Comparison of ENCODE assay signal across 10 cellular contexts in genomic region chr17:77802811-77803220, GRCh38.
DNase-seq lines count a peak whose midpoint lies in the region; ATAC-seq, FAIRE-seq and TF ChIP-seq lines count a peak whose summit lies in the region.
"Had no signal": no experiment of that assay in that cellular context is flagged by ENCODE, and none has a peak within 500 bp of the region (broad histone marks: within the 10 kb centered on the region; RNA-seq: fewer than 3 reads in every experiment).

No MANE protein-coding gene starts in this region.

- no peaks in the 10 kb centered on the region for H3K9me3 ChIP-seq in neural cell (ENCODE audit: low read length)
- no peaks in the 10 kb centered on the region for H3K9me3 ChIP-seq in OCI-LY7 (ENCODE audit: low read length)
- H3K9me3 ChIP-seq: neutrophil had no signal

- H3K79me2 ChIP-seq in neural cell (replicated peaks; ENCODE audit: insufficient read depth, low read length) (no peaks in the 10 kb centered on the region), OCI-LY7 (ENCODE audit: insufficient read depth, low read depth, low read length) (no peaks in the 10 kb centered on the region)

- peaks cover 9% of the 10 kb centered on the region for H3F3A ChIP-seq in neural cell (ENCODE audit: insufficient read depth, low read length, poor library complexity, severe bottlenecking)

- no peaks in the 10 kb centered on the region for H3K4me1 ChIP-seq in OCI-LY7 (ENCODE audit: insufficient read depth, low read length, poor library complexity, severe bottlenecking)

- no peak for FAIRE-seq in HTR-8/SVneo (lab: Jason Lieb, UNC)

- peak overlapping the region; percentile 77 for H3K9ac ChIP-seq in neural cell (ENCODE audit: low read length)

- H3K36me3 ChIP-seq in neural cell (ENCODE audit: insufficient read depth, low read length) (no peaks in the 10 kb centered on the region), OCI-LY7 (ENCODE audit: insufficient read depth, low read length) (no peaks in the 10 kb centered on the region)
- H3K36me3 ChIP-seq: neutrophil had no signal

- H3K27ac ChIP-seq in neural cell (ENCODE audit: low read length) (peak overlapping the region; percentile 98), OCI-LY7 (ENCODE audit: low read depth, low read length, poor library complexity, severe bottlenecking) (no peak overlapping the region)
- H3K27ac ChIP-seq: neutrophil had no signal

- BruUV-seq in OCI-LY7 (replicated peaks; lab: Mats Ljungman, UMichigan), result no TSS peak

- TF ChIP-seq RAD21 in neural cell (conservative IDR thresholded peaks at IDR 0.05), result peak; percentile 66

- H2AFZ ChIP-seq in neural cell (ENCODE audit: low read depth, low read length) (peak overlapping the region; percentile 37), OCI-LY7 (ENCODE audit: low read length) (no peak overlapping the region)

- H4K20me1 ChIP-seq in neural cell (ENCODE audit: insufficient read depth) (no peaks in the 10 kb centered on the region), OCI-LY7 (ENCODE audit: insufficient read depth, low read length) (no peaks in the 10 kb centered on the region)

- H3K4me2 ChIP-seq in neural cell (ENCODE audit: low read length) (peak overlapping the region; percentile 90), OCI-LY7 (ENCODE audit: low read length) (no peak overlapping the region)

- TF ChIP-seq CTCF in neural cell (IDR thresholded peaks at IDR 0.05; ENCODE audit: poor library complexity, severe bottlenecking) (peak; percentile 23), OCI-LY7 (conservative IDR thresholded peaks at IDR 0.05; ENCODE audit: low read length) (no peak)

- peak overlapping the region; percentile 58 for H3K4me3 ChIP-seq in neural cell (ENCODE audit: low read length)
- H3K4me3 ChIP-seq in OCI-LY7 (ENCODE audit: low read depth, low read length, poor library complexity, severe bottlenecking), result no peak overlapping the region

- intact Hi-C loops in OCI-LY7 (cut with micrococcal nuclease; ENCODE audit: unreplicated experiment), result no loop called here

- H3K9me2 ChIP-seq in neural cell (ENCODE audit: insufficient read depth, low read length) (no peaks in the 10 kb centered on the region), OCI-LY7 (ENCODE audit: insufficient read depth, low read length) (no peaks in the 10 kb centered on the region)

- peak; percentile 87 for TF ChIP-seq EP300 in neural cell (conservative IDR thresholded peaks at IDR 0.05; ENCODE audit: poor library complexity, severe bottlenecking)

- DNase-seq in DMS153 treated with DMSO at 0.1 percent for 48 hours (lab: John Stamatoyannopoulos, UW; ENCODE audit: unreplicated experiment) (peak; percentile 65), NCI-H2227 (lab: John Stamatoyannopoulos, UW; ENCODE audit: unreplicated experiment) (peak; percentile 94), ecto neural progenitor cell (ENCODE audit: low spot score) (peak; percentile 81), HTR-8/SVneo (ENCODE audit: insufficient read length, low spot score) (no peak), OCI-LY7 (ENCODE audit: low spot score) (no peak)
- no peak for DNase-seq in NK-92 treated with Interleukin-12 subunit alpha and Interleukin-12 subunit beta, amount 100 ng/mL, for 24 hours (lab: John Stamatoyannopoulos, UW)
- DNase-seq: activated effector memory CD4-positive, alpha-beta T cell treated with Interleukin-2 at 50 U/mL for 16 hours had no signal

- POLR2A ChIA-PET in OCI-LY7 (lab: Charles Lee), result no interaction called here

- CTCF ChIA-PET in OCI-LY7 (lab: Charles Lee; ENCODE audit: unreplicated experiment), result no interaction called here

- no peak for ATAC-seq in GM19452 (IDR thresholded peaks at IDR 0.05; ENCODE audit: unreplicated experiment)

- no peaks in the 10 kb centered on the region for H3K27me3 ChIP-seq in neural cell (ENCODE audit: insufficient read depth, low read depth, low read length)

TF ChIP-seq in neural cell, 6 proteins besides CTCF, POLR2A, EP300 and RAD21:
- no peak for TF ChIP-seq EZH2 (IDR thresholded peaks at IDR 0.05; ENCODE audit: borderline replicate concordance, insufficient read depth, low read length, poor library complexity, severe bottlenecking)
- TF ChIP-seq SMC3 (conservative IDR thresholded peaks at IDR 0.05; ENCODE audit: poor library complexity), result peak; percentile 61
- peak; percentile 61 for TF ChIP-seq MXI1 (conservative IDR thresholded peaks at IDR 0.05; ENCODE audit: poor library complexity, severe bottlenecking)
- peak; percentile 86 for TF ChIP-seq REST (IDR thresholded peaks at IDR 0.05; ENCODE audit: borderline replicate concordance)
- TF ChIP-seq POLR2AphosphoS5 (IDR thresholded peaks at IDR 0.05), result peak; percentile 75
- peak; percentile 46 for TF ChIP-seq TAF1 (IDR thresholded peaks at IDR 0.05; ENCODE audit: low read depth)

Comparison
In these comparisons a context has a peak if more than half of its experiments do, and no peak if none do; other contexts are left out.
1. DNase-seq: peak in DMS153 treated with DMSO at 0.1 percent for 48 hours (single experiment), NCI-H2227 (single experiment) and ecto neural progenitor cell (single experiment); none in NK-92 treated with Interleukin-12 subunit alpha and Interleukin-12 subunit beta, amount 100 ng/mL, for 24 hours (single experiment), HTR-8/SVneo (single experiment) and OCI-LY7 (single experiment).